Comparison of ENCODE assay signal across 22 cellular contexts in the genomic region with DNA sequence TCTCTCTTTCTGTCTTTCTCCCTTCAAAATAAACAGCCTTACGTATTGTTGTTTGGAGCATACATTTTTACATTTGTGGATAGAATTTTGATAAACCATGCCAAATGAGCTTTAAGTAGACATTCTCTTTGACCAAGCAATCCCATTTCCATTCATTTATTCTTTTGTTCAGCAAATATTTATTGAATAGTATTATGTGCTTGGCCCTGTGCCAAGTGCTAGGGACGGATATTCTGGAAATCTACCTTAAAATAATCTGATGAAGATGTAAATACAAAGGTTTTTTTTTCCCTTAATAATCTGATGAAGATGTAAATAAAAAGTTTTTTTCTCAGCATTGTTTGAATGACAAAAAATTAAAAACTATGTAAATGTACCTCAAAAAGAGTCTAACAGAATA. TPM values are rescaled to one million over a fixed set of nuclear protein-coding genes. Genes with fewer than 3 reads are reported as not detected.
"Had no signal": no experiment of that assay in that cellular context is flagged by ENCODE, and none has a peak within 500 bp of the region (broad histone marks: within the 10 kb centered on the region; RNA-seq: fewer than 3 reads in every experiment).

No MANE protein-coding gene starts in this region.

- H3K4me1 Mint-ChIP-seq: activated CD8-positive, alpha-beta memory T cell treated with anti-CD3 and anti-CD28 coated beads, Interleukin-2, amount 10 ng/mL, durations not matched to agents 7 days and 5 days; activated naive CD4-positive, alpha-beta T cell treated with anti-CD3 and anti-CD28 coated beads, Interleukin-2, amount 10 ng/mL, durations not matched to agents 7 days and 5 days had no signal

- H3K36me3 ChIP-seq: cardiac muscle cell had no signal

- DNase-seq: activated CD4-positive, alpha-beta T cell treated with anti-CD3 and anti-CD28 coated beads for 1 hour; activated CD4-positive, alpha-beta T cell treated with anti-CD3 and anti-CD28 coated beads, Interleukin-2, amount 50 U/mL, for 48 hours; activated CD8-positive, alpha-beta memory T cell treated with anti-CD3 and anti-CD28 coated beads, Interleukin-2, amount 10 ng/mL, durations not matched to agents 7 days and 5 days; activated naive CD4-positive, alpha-beta T cell treated with anti-CD3 and anti-CD28 coated beads, Interleukin-2, amount 10 ng/mL, durations not matched to agents 7 days and 5 days; activated T-cell treated with anti-CD3 and anti-CD28 coated beads, Interleukin-2, amount 50 U/mL, for 1 hour; dorsolateral prefrontal cortex; erythroblast; kidney glomerular epithelial cell; naive thymus-derived CD4-positive, alpha-beta T cell; posterior cingulate gyrus; stimulated activated CD4-positive, alpha-beta T cell treated with anti-CD3 and anti-CD28 coated beads, Interleukin-15, amount 100 ng/mL, for 24 hours; stimulated activated CD4-positive, alpha-beta T cell treated with anti-CD3 and anti-CD28 coated beads, Interleukin-4, amount 100 ng/mL, for 1 hour; stimulated activated naive B cell treated with anti-CD40 and anti-IgM and Interleukin-4, amounts not matched to agents 10 μg/mL and 1 μg/mL and 100 μg/mL, for 72 hours; substantia nigra; T-helper 1 cell had no signal

- H3K4me3 Mint-ChIP-seq: activated CD8-positive, alpha-beta memory T cell treated with anti-CD3 and anti-CD28 coated beads, Interleukin-2, amount 10 ng/mL, durations not matched to agents 7 days and 5 days; activated naive CD4-positive, alpha-beta T cell treated with anti-CD3 and anti-CD28 coated beads, Interleukin-2, amount 10 ng/mL, durations not matched to agents 7 days and 5 days; naive thymus-derived CD4-positive, alpha-beta T cell; stimulated activated naive B cell treated with anti-CD40 and anti-IgM and Interleukin-4, amounts not matched to agents 10 μg/mL and 1 μg/mL and 100 μg/mL, for 72 hours had no signal

- H3K27me3 ChIP-seq: cardiac muscle cell, dorsolateral prefrontal cortex, tibial nerve had no signal

- H3K27me3 Mint-ChIP-seq: activated naive CD4-positive, alpha-beta T cell treated with anti-CD3 and anti-CD28 coated beads, Interleukin-2, amount 10 ng/mL, durations not matched to agents 7 days and 5 days; stimulated activated naive B cell treated with anti-CD40 and anti-IgM and Interleukin-4, amounts not matched to agents 10 μg/mL and 1 μg/mL and 100 μg/mL, for 72 hours had no signal

- H3K9me3 Mint-ChIP-seq: activated naive CD4-positive, alpha-beta T cell treated with anti-CD3 and anti-CD28 coated beads, Interleukin-2, amount 10 ng/mL, durations not matched to agents 7 days and 5 days; activated T-helper 2 cell treated with anti-CD3 and anti-CD28 coated beads, Interferon-gamma antibody, Interleukin-2, Interleukin-4, amounts not matched to agents 10 μg/mL and 5 μg/mL and 100 μg/mL, durations not matched to agents 14 hours and 24 hours and 36 hours; naive thymus-derived CD4-positive, alpha-beta T cell; stimulated activated naive B cell treated with anti-CD40 and anti-IgM and Interleukin-4, amounts not matched to agents 10 μg/mL and 1 μg/mL and 100 μg/mL, for 72 hours had no signal

- H3K36me3 Mint-ChIP-seq: activated CD8-positive, alpha-beta memory T cell treated with anti-CD3 and anti-CD28 coated beads, Interleukin-2, amount 10 ng/mL, durations not matched to agents 7 days and 5 days; activated naive CD4-positive, alpha-beta T cell treated with anti-CD3 and anti-CD28 coated beads, Interleukin-2, amount 10 ng/mL, durations not matched to agents 7 days and 5 days; naive thymus-derived CD4-positive, alpha-beta T cell had no signal

- ATAC-seq: activated CD8-positive, alpha-beta memory T cell treated with anti-CD3 and anti-CD28 coated beads, Interleukin-2, amount 10 ng/mL, durations not matched to agents 7 days and 5 days; naive thymus-derived CD4-positive, alpha-beta T cell; stimulated activated naive B cell treated with anti-CD40 and anti-IgM and Interleukin-4, amounts not matched to agents 10 μg/mL and 1 μg/mL and 100 μg/mL, for 72 hours had no signal

- H3K27ac ChIP-seq: cardiac muscle cell, dorsolateral prefrontal cortex, SK-N-MC, tibial nerve, VCaP had no signal

- H3K27ac Mint-ChIP-seq: activated CD8-positive, alpha-beta memory T cell treated with anti-CD3 and anti-CD28 coated beads, Interleukin-2, amount 10 ng/mL, durations not matched to agents 7 days and 5 days; activated naive CD4-positive, alpha-beta T cell treated with anti-CD3 and anti-CD28 coated beads, Interleukin-2, amount 10 ng/mL, durations not matched to agents 7 days and 5 days; activated T-helper 2 cell treated with anti-CD3 and anti-CD28 coated beads, Interferon-gamma antibody, Interleukin-2, Interleukin-4, amounts not matched to agents 10 μg/mL and 5 μg/mL and 100 μg/mL, durations not matched to agents 14 hours and 24 hours and 36 hours; naive thymus-derived CD4-positive, alpha-beta T cell; stimulated activated naive B cell treated with anti-CD40 and anti-IgM and Interleukin-4, amounts not matched to agents 10 μg/mL and 1 μg/mL and 100 μg/mL, for 72 hours had no signal

- H3K4me3 ChIP-seq: cardiac muscle cell, lung, SK-N-MC had no signal

- H3K9me3 ChIP-seq: tibial nerve had no signal

RNA-seq across cellular contexts. Expression of a gene that starts 2.1 kb away (rescaled TPM):
- total RNA-seq: activated CD8-positive, alpha-beta memory T cell treated with anti-CD3 and anti-CD28 coated beads, Interleukin-2, amount 10 ng/mL, durations not matched to agents 7 days and 5 days; activated T-helper 2 cell treated with anti-CD3 and anti-CD28 coated beads, Interferon-gamma antibody, Interleukin-2, Interleukin-4, amounts not matched to agents 10 μg/mL and 5 μg/mL and 100 μg/mL, durations not matched to agents 14 hours and 24 hours and 36 hours; astrocyte; naive thymus-derived CD4-positive, alpha-beta T cell had no signal
